1 cellular context compared by ENCODE assay signal in the genomic region with DNA sequence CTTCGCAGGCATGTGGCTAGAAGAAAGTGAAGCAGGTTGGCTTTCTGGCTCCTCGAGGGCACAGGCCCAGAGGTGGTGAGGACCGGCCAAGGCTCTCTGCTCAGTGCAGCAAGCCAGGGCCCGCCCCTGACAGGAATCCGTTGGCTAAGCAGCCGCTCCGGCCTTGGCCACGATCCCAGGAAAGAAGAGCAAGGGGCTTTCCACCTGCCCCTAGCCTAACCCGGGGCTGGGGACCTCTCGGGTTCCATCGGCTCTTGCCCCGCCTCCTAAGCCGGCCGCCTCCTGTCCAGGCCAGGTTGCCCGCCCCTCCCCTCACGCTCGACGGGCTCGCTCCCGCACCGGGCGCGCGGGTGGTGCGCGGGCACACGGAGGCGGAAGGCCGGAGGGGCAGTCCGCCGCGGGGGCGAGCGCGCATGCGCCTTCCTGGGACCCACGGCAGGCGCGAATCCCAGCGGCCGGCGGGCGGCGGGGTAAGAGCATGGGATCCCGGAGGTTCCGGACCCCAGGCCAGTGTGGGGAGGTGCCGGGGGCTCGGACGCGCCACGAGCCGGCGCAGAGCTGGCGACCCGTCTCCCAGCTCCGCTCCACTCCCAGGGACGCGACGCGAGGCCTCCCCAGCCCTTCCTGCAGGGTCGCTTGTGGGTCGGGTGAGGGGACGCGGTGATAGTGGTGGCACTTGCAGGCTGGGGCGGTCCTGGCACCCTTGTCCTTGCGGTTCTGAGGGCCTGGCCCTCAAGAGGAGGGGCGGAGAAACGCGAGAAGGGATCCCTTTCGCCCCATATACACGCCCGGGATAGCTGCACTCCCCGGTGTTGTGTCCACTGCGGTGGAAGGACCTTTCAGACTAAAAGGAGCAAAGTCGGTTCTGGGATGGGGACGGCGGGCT.
A peak's percentile ranks its signal among the peaks of the same experiment; 100 is the strongest.
TF ChIP-seq lines count a peak whose summit lies in the region.

A gene (plus strand): TSS at position 410 of the 886 bp plus-strand sequence. CDS start 3,351 bp downstream, outside the sequence.

TF ChIP-seq in K562, 482 proteins besides CTCF, POLR2A, EP300 and RAD21 (continued from another document and continues in another):
- TF ChIP-seq, protein P1, sequence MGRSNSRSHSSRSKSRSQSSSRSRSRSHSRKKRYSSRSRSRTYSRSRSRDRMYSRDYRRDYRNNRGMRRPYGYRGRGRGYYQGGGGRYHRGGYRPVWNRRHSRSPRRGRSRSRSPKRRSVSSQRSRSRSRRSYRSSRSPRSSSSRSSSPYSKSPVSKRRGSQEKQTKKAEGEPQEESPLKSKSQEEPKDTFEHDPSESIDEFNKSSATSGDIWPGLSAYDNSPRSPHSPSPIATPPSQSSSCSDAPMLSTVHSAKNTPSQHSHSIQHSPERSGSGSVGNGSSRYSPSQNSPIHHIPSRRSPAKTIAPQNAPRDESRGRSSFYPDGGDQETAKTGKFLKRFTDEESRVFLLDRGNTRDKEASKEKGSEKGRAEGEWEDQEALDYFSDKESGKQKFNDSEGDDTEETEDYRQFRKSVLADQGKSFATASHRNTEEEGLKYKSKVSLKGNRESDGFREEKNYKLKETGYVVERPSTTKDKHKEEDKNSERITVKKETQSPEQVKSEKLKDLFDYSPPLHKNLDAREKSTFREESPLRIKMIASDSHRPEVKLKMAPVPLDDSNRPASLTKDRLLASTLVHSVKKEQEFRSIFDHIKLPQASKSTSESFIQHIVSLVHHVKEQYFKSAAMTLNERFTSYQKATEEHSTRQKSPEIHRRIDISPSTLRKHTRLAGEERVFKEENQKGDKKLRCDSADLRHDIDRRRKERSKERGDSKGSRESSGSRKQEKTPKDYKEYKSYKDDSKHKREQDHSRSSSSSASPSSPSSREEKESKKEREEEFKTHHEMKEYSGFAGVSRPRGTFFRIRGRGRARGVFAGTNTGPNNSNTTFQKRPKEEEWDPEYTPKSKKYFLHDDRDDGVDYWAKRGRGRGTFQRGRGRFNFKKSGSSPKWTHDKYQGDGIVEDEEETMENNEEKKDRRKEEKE (IDR thresholded peaks at IDR 0.05; ENCODE audit: borderline replicate concordance in 1 of 2, control insufficient read depth in 1 of 2, low read depth in 2 of 2, low read length in 1 of 2): no peak
- TF ChIP-seq FOSL1 (tag; conservative IDR thresholded peaks at IDR 0.05): no peak
- no peak for TF ChIP-seq TAF9B (IDR thresholded peaks at IDR 0.05; ENCODE audit: partially characterized antibody)
- TF ChIP-seq NR2C2 (CRISPR knock-in tag; IDR thresholded peaks at IDR 0.05): no peak
- peak; percentile 54; the same call in 1 of the 2 replicates for TF ChIP-seq NR2C2 (tag; IDR thresholded peaks at IDR 0.05)
- TF ChIP-seq SMARCC2 (IDR thresholded peaks at IDR 0.05; ENCODE audit: low read depth): no peak
- TF ChIP-seq HNRNPLL (IDR thresholded peaks at IDR 0.05; ENCODE audit: low read depth, low read length, poor library complexity, severe bottlenecking): peak; percentile 25
- TF ChIP-seq MAZ (CRISPR knock-in tag; conservative IDR thresholded peaks at IDR 0.05 in 1 of 2, IDR thresholded peaks at IDR 0.05 in 1 of 2): peak; percentile 69 to 77
- peak; percentile 26; the same call in 1 of the 2 replicates for TF ChIP-seq ESRRA (IDR thresholded peaks at IDR 0.05; ENCODE audit: borderline replicate concordance, low read depth)
- TF ChIP-seq EGR1 (conservative IDR thresholded peaks at IDR 0.05): peak; percentile 20; the same call in 1 of the 2 replicates
- TF ChIP-seq RB1 (IDR thresholded peaks at IDR 0.05; ENCODE audit: low read depth): peak; percentile 83
- no peak for TF ChIP-seq NCOA1 (IDR thresholded peaks at IDR 0.05; ENCODE audit: low read depth)
- TF ChIP-seq, protein P2, sequence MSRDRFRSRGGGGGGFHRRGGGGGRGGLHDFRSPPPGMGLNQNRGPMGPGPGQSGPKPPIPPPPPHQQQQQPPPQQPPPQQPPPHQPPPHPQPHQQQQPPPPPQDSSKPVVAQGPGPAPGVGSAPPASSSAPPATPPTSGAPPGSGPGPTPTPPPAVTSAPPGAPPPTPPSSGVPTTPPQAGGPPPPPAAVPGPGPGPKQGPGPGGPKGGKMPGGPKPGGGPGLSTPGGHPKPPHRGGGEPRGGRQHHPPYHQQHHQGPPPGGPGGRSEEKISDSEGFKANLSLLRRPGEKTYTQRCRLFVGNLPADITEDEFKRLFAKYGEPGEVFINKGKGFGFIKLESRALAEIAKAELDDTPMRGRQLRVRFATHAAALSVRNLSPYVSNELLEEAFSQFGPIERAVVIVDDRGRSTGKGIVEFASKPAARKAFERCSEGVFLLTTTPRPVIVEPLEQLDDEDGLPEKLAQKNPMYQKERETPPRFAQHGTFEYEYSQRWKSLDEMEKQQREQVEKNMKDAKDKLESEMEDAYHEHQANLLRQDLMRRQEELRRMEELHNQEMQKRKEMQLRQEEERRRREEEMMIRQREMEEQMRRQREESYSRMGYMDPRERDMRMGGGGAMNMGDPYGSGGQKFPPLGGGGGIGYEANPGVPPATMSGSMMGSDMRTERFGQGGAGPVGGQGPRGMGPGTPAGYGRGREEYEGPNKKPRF (IDR thresholded peaks at IDR 0.05; ENCODE audit: low read depth, low read length): no peak
- TF ChIP-seq ZNF76 (CRISPR knock-in tag; IDR thresholded peaks at IDR 0.05; ENCODE audit: borderline replicate concordance): no peak
- TF ChIP-seq, protein P3, sequence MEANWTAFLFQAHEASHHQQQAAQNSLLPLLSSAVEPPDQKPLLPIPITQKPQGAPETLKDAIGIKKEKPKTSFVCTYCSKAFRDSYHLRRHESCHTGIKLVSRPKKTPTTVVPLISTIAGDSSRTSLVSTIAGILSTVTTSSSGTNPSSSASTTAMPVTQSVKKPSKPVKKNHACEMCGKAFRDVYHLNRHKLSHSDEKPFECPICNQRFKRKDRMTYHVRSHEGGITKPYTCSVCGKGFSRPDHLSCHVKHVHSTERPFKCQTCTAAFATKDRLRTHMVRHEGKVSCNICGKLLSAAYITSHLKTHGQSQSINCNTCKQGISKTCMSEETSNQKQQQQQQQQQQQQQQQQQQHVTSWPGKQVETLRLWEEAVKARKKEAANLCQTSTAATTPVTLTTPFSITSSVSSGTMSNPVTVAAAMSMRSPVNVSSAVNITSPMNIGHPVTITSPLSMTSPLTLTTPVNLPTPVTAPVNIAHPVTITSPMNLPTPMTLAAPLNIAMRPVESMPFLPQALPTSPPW (CRISPR knock-in tag; IDR thresholded peaks at IDR 0.05): peak; percentile 92
- TF ChIP-seq, protein P4, sequence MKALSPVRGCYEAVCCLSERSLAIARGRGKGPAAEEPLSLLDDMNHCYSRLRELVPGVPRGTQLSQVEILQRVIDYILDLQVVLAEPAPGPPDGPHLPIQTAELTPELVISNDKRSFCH (CRISPR knock-in tag; IDR thresholded peaks at IDR 0.05): no peak
- TF ChIP-seq, protein P4 (tag; IDR thresholded peaks at IDR 0.05): peak; percentile 49; the same call in 1 of the 2 replicates
- TF ChIP-seq, protein P5, sequence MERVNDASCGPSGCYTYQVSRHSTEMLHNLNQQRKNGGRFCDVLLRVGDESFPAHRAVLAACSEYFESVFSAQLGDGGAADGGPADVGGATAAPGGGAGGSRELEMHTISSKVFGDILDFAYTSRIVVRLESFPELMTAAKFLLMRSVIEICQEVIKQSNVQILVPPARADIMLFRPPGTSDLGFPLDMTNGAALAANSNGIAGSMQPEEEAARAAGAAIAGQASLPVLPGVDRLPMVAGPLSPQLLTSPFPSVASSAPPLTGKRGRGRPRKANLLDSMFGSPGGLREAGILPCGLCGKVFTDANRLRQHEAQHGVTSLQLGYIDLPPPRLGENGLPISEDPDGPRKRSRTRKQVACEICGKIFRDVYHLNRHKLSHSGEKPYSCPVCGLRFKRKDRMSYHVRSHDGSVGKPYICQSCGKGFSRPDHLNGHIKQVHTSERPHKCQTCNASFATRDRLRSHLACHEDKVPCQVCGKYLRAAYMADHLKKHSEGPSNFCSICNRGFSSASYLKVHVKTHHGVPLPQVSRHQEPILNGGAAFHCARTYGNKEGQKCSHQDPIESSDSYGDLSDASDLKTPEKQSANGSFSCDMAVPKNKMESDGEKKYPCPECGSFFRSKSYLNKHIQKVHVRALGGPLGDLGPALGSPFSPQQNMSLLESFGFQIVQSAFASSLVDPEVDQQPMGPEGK (CRISPR knock-in tag; IDR thresholded peaks at IDR 0.05; ENCODE audit: borderline replicate concordance): no peak
- TF ChIP-seq XRCC3 (IDR thresholded peaks at IDR 0.05): no peak
- TF ChIP-seq KDM4B (IDR thresholded peaks at IDR 0.05; ENCODE audit: borderline replicate concordance in 2 of 2, low read depth in 1 of 2): no peak
- TF ChIP-seq TAF7 (tag; IDR thresholded peaks at IDR 0.05): 0 out of 2 replicates have a peak, but pooled peaks have one; percentile 31
- TF ChIP-seq SMAD4 (CRISPR knock-in tag; conservative IDR thresholded peaks at IDR 0.05): peak; percentile 60; the same call in 1 of the 2 replicates
- TF ChIP-seq ZNF764 (CRISPR knock-in tag; IDR thresholded peaks at IDR 0.05; ENCODE audit: low read depth): no peak
- TF ChIP-seq, protein P6, sequence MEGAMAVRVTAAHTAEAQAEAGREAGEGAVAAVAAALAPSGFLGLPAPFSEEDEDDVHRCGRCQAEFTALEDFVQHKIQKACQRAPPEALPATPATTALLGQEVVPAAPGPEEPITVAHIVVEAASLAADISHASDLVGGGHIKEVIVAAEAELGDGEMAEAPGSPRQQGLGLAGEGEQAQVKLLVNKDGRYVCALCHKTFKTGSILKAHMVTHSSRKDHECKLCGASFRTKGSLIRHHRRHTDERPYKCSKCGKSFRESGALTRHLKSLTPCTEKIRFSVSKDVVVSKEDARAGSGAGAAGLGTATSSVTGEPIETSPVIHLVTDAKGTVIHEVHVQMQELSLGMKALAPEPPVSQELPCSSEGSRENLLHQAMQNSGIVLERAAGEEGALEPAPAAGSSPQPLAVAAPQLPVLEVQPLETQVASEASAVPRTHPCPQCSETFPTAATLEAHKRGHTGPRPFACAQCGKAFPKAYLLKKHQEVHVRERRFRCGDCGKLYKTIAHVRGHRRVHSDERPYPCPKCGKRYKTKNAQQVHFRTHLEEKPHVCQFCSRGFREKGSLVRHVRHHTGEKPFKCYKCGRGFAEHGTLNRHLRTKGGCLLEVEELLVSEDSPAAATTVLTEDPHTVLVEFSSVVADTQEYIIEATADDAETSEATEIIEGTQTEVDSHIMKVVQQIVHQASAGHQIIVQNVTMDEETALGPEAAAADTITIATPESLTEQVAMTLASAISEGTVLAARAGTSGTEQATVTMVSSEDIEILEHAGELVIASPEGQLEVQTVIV (CRISPR knock-in tag; IDR thresholded peaks at IDR 0.05; ENCODE audit: borderline replicate concordance): no peak
- peak in 1 of 2 experiments; percentile 75; a peak in 2 of 4 replicates for TF ChIP-seq TEAD1 (CRISPR knock-in tag; IDR thresholded peaks at IDR 0.05)
- no peak for TF ChIP-seq CREB1 (IDR thresholded peaks at IDR 0.05)
- 0 out of 2 replicates have a peak, but pooled peaks have one; percentile 45 for TF ChIP-seq CREB1 (CRISPR knock-in tag; IDR thresholded peaks at IDR 0.05)
- peak; percentile 89 for TF ChIP-seq HMGN3 (IDR thresholded peaks at IDR 0.05; ENCODE audit: borderline replicate concordance, extremely low read depth, insufficient read length, low read depth, low read length)
- no peak for TF ChIP-seq KLF10 (CRISPR knock-in tag; IDR thresholded peaks at IDR 0.05)
- TF ChIP-seq, protein P7, sequence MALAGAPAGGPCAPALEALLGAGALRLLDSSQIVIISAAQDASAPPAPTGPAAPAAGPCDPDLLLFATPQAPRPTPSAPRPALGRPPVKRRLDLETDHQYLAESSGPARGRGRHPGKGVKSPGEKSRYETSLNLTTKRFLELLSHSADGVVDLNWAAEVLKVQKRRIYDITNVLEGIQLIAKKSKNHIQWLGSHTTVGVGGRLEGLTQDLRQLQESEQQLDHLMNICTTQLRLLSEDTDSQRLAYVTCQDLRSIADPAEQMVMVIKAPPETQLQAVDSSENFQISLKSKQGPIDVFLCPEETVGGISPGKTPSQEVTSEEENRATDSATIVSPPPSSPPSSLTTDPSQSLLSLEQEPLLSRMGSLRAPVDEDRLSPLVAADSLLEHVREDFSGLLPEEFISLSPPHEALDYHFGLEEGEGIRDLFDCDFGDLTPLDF (CRISPR knock-in tag; IDR thresholded peaks at IDR 0.05): 0 out of 2 replicates have a peak, but pooled peaks have one; percentile 69
- TF ChIP-seq KHSRP (IDR thresholded peaks at IDR 0.05): no peak
- no peak for TF ChIP-seq SMAD2 (IDR thresholded peaks at IDR 0.05; ENCODE audit: low read depth, low read length)
- TF ChIP-seq HLTF (IDR thresholded peaks at IDR 0.05): 0 out of 2 replicates have a peak, but pooled peaks have one; percentile 31
- TF ChIP-seq ZNF584 (CRISPR knock-in tag; IDR thresholded peaks at IDR 0.05; ENCODE audit: low read depth): peak; percentile 79
- TF ChIP-seq, protein P8, sequence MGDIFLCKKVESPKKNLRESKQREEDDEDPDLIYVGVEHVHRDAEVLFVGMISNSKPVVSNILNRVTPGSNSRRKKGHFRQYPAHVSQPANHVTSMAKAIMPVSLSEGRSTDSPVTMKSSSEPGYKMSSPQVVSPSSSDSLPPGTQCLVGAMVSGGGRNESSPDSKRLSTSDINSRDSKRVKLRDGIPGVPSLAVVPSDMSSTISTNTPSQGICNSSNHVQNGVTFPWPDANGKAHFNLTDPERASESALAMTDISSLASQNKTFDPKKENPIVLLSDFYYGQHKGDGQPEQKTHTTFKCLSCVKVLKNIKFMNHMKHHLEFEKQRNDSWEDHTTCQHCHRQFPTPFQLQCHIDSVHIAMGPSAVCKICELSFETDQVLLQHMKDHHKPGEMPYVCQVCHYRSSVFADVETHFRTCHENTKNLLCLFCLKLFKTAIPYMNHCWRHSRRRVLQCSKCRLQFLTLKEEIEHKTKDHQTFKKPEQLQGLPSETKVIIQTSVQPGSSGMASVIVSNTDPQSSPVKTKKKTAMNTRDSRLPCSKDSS (IDR thresholded peaks at IDR 0.05; ENCODE audit: low read depth, partially characterized antibody): no peak
- TF ChIP-seq, protein P9, sequence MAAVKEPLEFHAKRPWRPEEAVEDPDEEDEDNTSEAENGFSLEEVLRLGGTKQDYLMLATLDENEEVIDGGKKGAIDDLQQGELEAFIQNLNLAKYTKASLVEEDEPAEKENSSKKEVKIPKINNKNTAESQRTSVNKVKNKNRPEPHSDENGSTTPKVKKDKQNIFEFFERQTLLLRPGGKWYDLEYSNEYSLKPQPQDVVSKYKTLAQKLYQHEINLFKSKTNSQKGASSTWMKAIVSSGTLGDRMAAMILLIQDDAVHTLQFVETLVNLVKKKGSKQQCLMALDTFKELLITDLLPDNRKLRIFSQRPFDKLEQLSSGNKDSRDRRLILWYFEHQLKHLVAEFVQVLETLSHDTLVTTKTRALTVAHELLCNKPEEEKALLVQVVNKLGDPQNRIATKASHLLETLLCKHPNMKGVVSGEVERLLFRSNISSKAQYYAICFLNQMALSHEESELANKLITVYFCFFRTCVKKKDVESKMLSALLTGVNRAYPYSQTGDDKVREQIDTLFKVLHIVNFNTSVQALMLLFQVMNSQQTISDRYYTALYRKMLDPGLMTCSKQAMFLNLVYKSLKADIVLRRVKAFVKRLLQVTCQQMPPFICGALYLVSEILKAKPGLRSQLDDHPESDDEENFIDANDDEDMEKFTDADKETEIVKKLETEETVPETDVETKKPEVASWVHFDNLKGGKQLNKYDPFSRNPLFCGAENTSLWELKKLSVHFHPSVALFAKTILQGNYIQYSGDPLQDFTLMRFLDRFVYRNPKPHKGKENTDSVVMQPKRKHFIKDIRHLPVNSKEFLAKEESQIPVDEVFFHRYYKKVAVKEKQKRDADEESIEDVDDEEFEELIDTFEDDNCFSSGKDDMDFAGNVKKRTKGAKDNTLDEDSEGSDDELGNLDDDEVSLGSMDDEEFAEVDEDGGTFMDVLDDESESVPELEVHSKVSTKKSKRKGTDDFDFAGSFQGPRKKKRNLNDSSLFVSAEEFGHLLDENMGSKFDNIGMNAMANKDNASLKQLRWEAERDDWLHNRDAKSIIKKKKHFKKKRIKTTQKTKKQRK (IDR thresholded peaks at IDR 0.05; ENCODE audit: borderline replicate concordance, low read depth, low read length): no peak
